In the genomic region with DNA sequence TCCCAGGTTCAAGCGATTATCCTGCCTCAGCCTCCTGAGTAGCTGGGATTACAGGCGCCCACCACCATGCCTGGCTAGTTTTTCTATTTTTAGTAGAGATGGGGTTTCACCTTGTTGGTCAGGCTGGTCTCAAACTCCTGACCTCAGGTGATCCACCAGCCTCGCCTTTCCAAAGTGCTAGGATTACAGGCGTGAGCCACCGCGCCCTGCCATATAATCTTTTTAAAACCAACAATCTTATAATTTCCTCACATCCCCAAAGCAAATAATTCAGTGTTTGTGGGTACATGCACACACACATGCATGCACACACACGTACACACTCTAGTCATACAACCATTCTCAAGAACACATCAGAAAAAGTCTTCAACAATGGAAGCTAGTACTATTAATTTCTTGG, we compare ENCODE assay signal across 6 cellular contexts.
A peak's percentile ranks its signal among the peaks of the same experiment; 100 is the strongest.
DNase-seq lines count a peak whose midpoint lies in the region; ATAC-seq and TF ChIP-seq lines count a peak whose summit lies in the region.
"Not testable (repeated sequence)": the region's sequence is repeated elsewhere in the genome, so short reads cannot be mapped to it uniquely, and the experiment has no call there.

No MANE protein-coding gene starts in this region.

- H3K4me1 ChIP-seq in CD8-positive, alpha-beta T cell (ENCODE audit: insufficient read depth, low read length); colonic mucosa; mucosa of descending colon (ENCODE audit: low read depth): not testable (repeated sequence)

- not testable (repeated sequence) for TF ChIP-seq CTCF in CD8-positive, alpha-beta T cell (IDR thresholded peaks at IDR 0.05); colonic mucosa (IDR thresholded peaks at IDR 0.05); mucosa of descending colon (IDR thresholded peaks at IDR 0.05)

- DNase-seq in CD8-positive, alpha-beta T cell; T-helper 17 cell; activated CD4-positive, alpha-beta T cell treated with anti-CD3 and anti-CD28 coated beads for 36 hours; stimulated activated effector memory CD8-positive, alpha-beta T cell treated with anti-CD3 and anti-CD28 coated beads, Interleukin-12 subunit alpha, Interleukin-12 subunit beta, amount 100 ng/mL, for 72 hours (ENCODE audit: low spot score in 2 of 2): not testable (repeated sequence)
- DNase-seq in colonic mucosa (peak; percentile 29), mucosa of descending colon (peak in 1 of 3 donors; percentile 24)

- not testable (repeated sequence) for H3K4me3 ChIP-seq in CD8-positive, alpha-beta T cell (ENCODE audit: low read depth, low read length); colonic mucosa; mucosa of descending colon

- H3K27me3 Mint-ChIP-seq in CD8-positive, alpha-beta T cell (ENCODE audit: low read depth); T-helper 17 cell; activated CD4-positive, alpha-beta T cell treated with anti-CD3 and anti-CD28 coated beads for 36 hours: not testable (repeated sequence)

- H3K36me3 ChIP-seq in CD8-positive, alpha-beta T cell (ENCODE audit: insufficient read depth, low read length): peaks cover 23% of the 10 kb centered on the region
- H3K36me3 ChIP-seq in colonic mucosa; mucosa of descending colon (ENCODE audit: low read depth): not testable (repeated sequence)

- H3K4me3 Mint-ChIP-seq in CD8-positive, alpha-beta T cell; T-helper 17 cell; activated CD4-positive, alpha-beta T cell treated with anti-CD3 and anti-CD28 coated beads for 36 hours; stimulated activated effector memory CD8-positive, alpha-beta T cell treated with anti-CD3 and anti-CD28 coated beads, Interleukin-12 subunit alpha, Interleukin-12 subunit beta, amount 100 ng/mL, for 72 hours: not testable (repeated sequence)

- peaks cover 17% of the 10 kb centered on the region for H3K4me1 Mint-ChIP-seq in CD8-positive, alpha-beta T cell (ENCODE audit: low read depth)
- H3K4me1 Mint-ChIP-seq in T-helper 17 cell: not testable (repeated sequence)
- H3K4me1 Mint-ChIP-seq in activated CD4-positive, alpha-beta T cell treated with anti-CD3 and anti-CD28 coated beads for 36 hours: peaks cover 11% of the 10 kb centered on the region
- peaks cover 16% of the 10 kb centered on the region for H3K4me1 Mint-ChIP-seq in stimulated activated effector memory CD8-positive, alpha-beta T cell treated with anti-CD3 and anti-CD28 coated beads, Interleukin-12 subunit alpha, Interleukin-12 subunit beta, amount 100 ng/mL, for 72 hours

- CTCF ChIA-PET in CD8-positive, alpha-beta T cell (lab: Charles Lee): not testable (repeated sequence)
- CTCF ChIA-PET in activated CD4-positive, alpha-beta T cell treated with anti-CD3 and anti-CD28 coated beads for 36 hours (lab: Charles Lee): interaction anchor here (1.2 to 1.3 kb wide), 3 partner anchors 8 to 45 kb away, joined by 3 to 7 read pairs (median 4); no protein-coding TSS in a partner anchor

- H3K9me3 Mint-ChIP-seq in CD8-positive, alpha-beta T cell; activated CD4-positive, alpha-beta T cell treated with anti-CD3 and anti-CD28 coated beads for 36 hours (ENCODE audit: low read depth); stimulated activated effector memory CD8-positive, alpha-beta T cell treated with anti-CD3 and anti-CD28 coated beads, Interleukin-12 subunit alpha, Interleukin-12 subunit beta, amount 100 ng/mL, for 72 hours: not testable (repeated sequence)

- peak overlapping the region; percentile 1 for H3K27ac Mint-ChIP-seq in CD8-positive, alpha-beta T cell
- peak overlapping the region; percentile 0 for H3K27ac Mint-ChIP-seq in T-helper 17 cell
- H3K27ac Mint-ChIP-seq in activated CD4-positive, alpha-beta T cell treated with anti-CD3 and anti-CD28 coated beads for 36 hours: peak overlapping the region; percentile 6
- peak overlapping the region; percentile 12 for H3K27ac Mint-ChIP-seq in stimulated activated effector memory CD8-positive, alpha-beta T cell treated with anti-CD3 and anti-CD28 coated beads, Interleukin-12 subunit alpha, Interleukin-12 subunit beta, amount 100 ng/mL, for 72 hours

- intact Hi-C loops in CD8-positive, alpha-beta T cell (cut with DNase I, micrococcal nuclease); activated CD4-positive, alpha-beta T cell treated with anti-CD3 and anti-CD28 coated beads for 36 hours (cut with DNase I, micrococcal nuclease); colonic mucosa (cut with DNase I); mucosa of descending colon (cut with DNase I, micrococcal nuclease): not testable (repeated sequence)

- H3K9ac ChIP-seq in colonic mucosa (ENCODE audit: low read depth in 2 of 2, low read length in 2 of 2): not testable (repeated sequence)

- H3K36me3 Mint-ChIP-seq in CD8-positive, alpha-beta T cell: peaks cover 71% of the 10 kb centered on the region
- H3K36me3 Mint-ChIP-seq in T-helper 17 cell (ENCODE audit: low read depth): not testable (repeated sequence)
- peaks cover 36% of the 10 kb centered on the region for H3K36me3 Mint-ChIP-seq in activated CD4-positive, alpha-beta T cell treated with anti-CD3 and anti-CD28 coated beads for 36 hours (ENCODE audit: low read depth)
- peaks cover 57% of the 10 kb centered on the region for H3K36me3 Mint-ChIP-seq in stimulated activated effector memory CD8-positive, alpha-beta T cell treated with anti-CD3 and anti-CD28 coated beads, Interleukin-12 subunit alpha, Interleukin-12 subunit beta, amount 100 ng/mL, for 72 hours

- H3K27me3 ChIP-seq in CD8-positive, alpha-beta T cell (ENCODE audit: insufficient read depth, low read length); colonic mucosa: not testable (repeated sequence)

- ATAC-seq in CD8-positive, alpha-beta T cell; T-helper 17 cell; activated CD4-positive, alpha-beta T cell treated with anti-CD3 and anti-CD28 coated beads for 36 hours; stimulated activated effector memory CD8-positive, alpha-beta T cell treated with anti-CD3 and anti-CD28 coated beads, Interleukin-12 subunit alpha, Interleukin-12 subunit beta, amount 100 ng/mL, for 72 hours: not testable (repeated sequence)
- peak; percentile 63 for ATAC-seq in mucosa of descending colon

- H3K27ac ChIP-seq in CD8-positive, alpha-beta T cell (ENCODE audit: low read depth, low read length): not testable (repeated sequence)
- H3K27ac ChIP-seq in colonic mucosa: peak overlapping the region; percentile 15

- POLR2A ChIA-PET in CD8-positive, alpha-beta T cell (lab: Charles Lee); activated CD4-positive, alpha-beta T cell treated with anti-CD3 and anti-CD28 coated beads for 36 hours (lab: Charles Lee): not testable (repeated sequence)

- H3K9me3 ChIP-seq in CD8-positive, alpha-beta T cell (ENCODE audit: low read length); T-helper 17 cell (ENCODE audit: control insufficient read depth, low read length, poor library complexity, severe bottlenecking); colonic mucosa; mucosa of descending colon: not testable (repeated sequence)
